9 cellular contexts compared by ENCODE assay signal in genomic region chr1:1630965-1631792, GRCh38. TPM values are rescaled to one million over a fixed set of nuclear protein-coding genes. Genes with fewer than 3 reads are reported as not detected.
A peak's percentile ranks its signal among the peaks of the same experiment; 100 is the strongest.
DNase-seq lines count a peak whose midpoint lies in the region; ATAC-seq lines count a peak whose summit lies in the region.
"Had no signal": no experiment of that assay in that cellular context is flagged by ENCODE, and none has a peak within 500 bp of the region (broad histone marks: within the 10 kb centered on the region; RNA-seq: fewer than 3 reads in every experiment).

No MANE protein-coding gene starts in this region.

- H3K23ac ChIP-seq in mesendoderm (ENCODE audit: low read length), result no peak overlapping the region

- ATAC-seq in aorta (ENCODE audit: low FRiP score), result peak; percentile 75
- ATAC-seq: K562 had no signal

- intact Hi-C loops in aorta (cut with DNase I), result no loop called here

- peak overlapping the region; percentile 49 for H3K56ac ChIP-seq in mesendoderm (ENCODE audit: low read length)

- no peak overlapping the region for H2BK5ac ChIP-seq in mesendoderm (ENCODE audit: low read length)

- no peaks in the 10 kb centered on the region for H3K79me1 ChIP-seq in mesendoderm (ENCODE audit: low read length)

- H2BK15ac ChIP-seq in mesendoderm (replicated peaks; ENCODE audit: low read depth), result no peak overlapping the region

- H3K9ac ChIP-seq in mesendoderm (ENCODE audit: low read length), result peak overlapping the region; percentile 54

- H3K18ac ChIP-seq in mesendoderm (ENCODE audit: low read length), result peak overlapping the region; percentile 82

- WGBS in mesendoderm (ENCODE audit: extremely low coverage, insufficient coverage, low lambda C conversion rate), result no CpG with 5 or more reads among the region's 79 CpGs
- 1% methylated on average over 35 to 79 of the region's 79 CpGs for WGBS in aorta, 2 donors

- H3K36me3 ChIP-seq in effector memory CD4-positive, alpha-beta T cell (ENCODE audit: control insufficient read depth, insufficient read depth, low read length), result no peaks in the 10 kb centered on the region
- H3K36me3 ChIP-seq in mesendoderm (ENCODE audit: control insufficient read depth, insufficient read depth, low read length) (no peaks in the 10 kb centered on the region), aorta (ENCODE audit: control insufficient read depth in 1 of 2, insufficient read depth in 2 of 2, low read length in 1 of 2) (no peaks in the 10 kb centered on the region)

- no peaks in the 10 kb centered on the region for H3K9me3 ChIP-seq in effector memory CD4-positive, alpha-beta T cell (ENCODE audit: control insufficient read depth, low read length)
- H3K9me3 ChIP-seq in aorta (ENCODE audit: control insufficient read depth, low read length), result no peaks in the 10 kb centered on the region

- H3K4ac ChIP-seq in mesendoderm (ENCODE audit: low read depth, low read length), result peak overlapping the region; percentile 19

- no peak overlapping the region for H2AK5ac ChIP-seq in mesendoderm (ENCODE audit: low read length)

- H3K27me3 ChIP-seq in effector memory CD4-positive, alpha-beta T cell (replicated peaks; ENCODE audit: control insufficient read depth, insufficient read depth, low read length, poor library complexity, severe bottlenecking), result peaks cover 6% of the 10 kb centered on the region
- peaks cover 2% of the 10 kb centered on the region for H3K27me3 ChIP-seq in mesendoderm (ENCODE audit: insufficient read depth, low read length, poor library complexity)
- no peaks in the 10 kb centered on the region for H3K27me3 ChIP-seq in aorta (ENCODE audit: control insufficient read depth in 1 of 2, insufficient read depth in 2 of 2, low read length in 1 of 2)

- no peak overlapping the region for H3K4me2 ChIP-seq in mesendoderm (ENCODE audit: low read length)

- no peak overlapping the region for H3K4me3 ChIP-seq in effector memory CD4-positive, alpha-beta T cell (ENCODE audit: insufficient read depth, low read depth, low read length, poor library complexity, severe bottlenecking)
- H3K4me3 ChIP-seq in mesendoderm (ENCODE audit: low read length) (no peak overlapping the region), aorta (ENCODE audit: low read length in 2 of 2) (no peak overlapping the region)
- H3K4me3 ChIP-seq: K562 had no signal

- peaks cover 30% of the 10 kb centered on the region for H3K4me1 ChIP-seq in effector memory CD4-positive, alpha-beta T cell (ENCODE audit: control insufficient read depth, insufficient read depth, low read length, poor library complexity, severe bottlenecking)
- no peaks in the 10 kb centered on the region for H3K4me1 ChIP-seq in mesendoderm (ENCODE audit: control insufficient read depth, low read depth, low read length)
- no peaks in the 10 kb centered on the region for H3K4me1 ChIP-seq in aorta (ENCODE audit: control insufficient read depth in 1 of 2, insufficient read depth in 2 of 2, low read length in 2 of 2)

- peak; percentile 37 for DNase-seq in stimulated activated CD4-positive, alpha-beta T cell treated with anti-CD3 and anti-CD28 coated beads, Interleukin-4, amount 100 ng/mL, for 1 hour
- DNase-seq in stimulated activated CD4-positive, alpha-beta T cell treated with anti-CD3 and anti-CD28 coated beads, Interleukin-15, amount 100 ng/mL, for 24 hours, result no peak
- no peak for DNase-seq in effector memory CD4-positive, alpha-beta T cell
- DNase-seq in mesendoderm (peak; percentile 46), aorta (peak; percentile 83 to 93), HuH-7 (ENCODE audit: low spot score) (no peak)
- no peak for DNase-seq in stimulated activated CD4-positive, alpha-beta T cell treated with anti-CD3 and anti-CD28 coated beads, Interleukin-4, amount 100 ng/mL, for 4 hours
- DNase-seq in activated CD4-positive, CD25-positive, alpha-beta regulatory T cell (lab: John Stamatoyannopoulos, UW), result no peak

- no peak overlapping the region for H2BK120ac ChIP-seq in mesendoderm (ENCODE audit: low read depth, low read length)

- H3K27ac ChIP-seq in effector memory CD4-positive, alpha-beta T cell (ENCODE audit: insufficient read depth, low read length, poor library complexity, severe bottlenecking), result peak overlapping the region; percentile 59
- H3K27ac ChIP-seq in mesendoderm (ENCODE audit: low read depth, low read length) (no peak overlapping the region), aorta (ENCODE audit: low read depth in 1 of 2, low read length in 2 of 2) (peak overlapping the region in 1 of 2 donors; percentile 42)

- H4K8ac ChIP-seq in mesendoderm (ENCODE audit: low read depth, low read length), result no peak overlapping the region

- H4K5ac ChIP-seq in mesendoderm (ENCODE audit: low read length), result no peak overlapping the region

- H3K79me2 ChIP-seq in mesendoderm (ENCODE audit: control insufficient read depth, insufficient read depth, low read length), result no peaks in the 10 kb centered on the region

RNA-seq across cellular contexts. Expression of gene MMP23B, which starts 0.8 kb away (rescaled TPM):
- 7.0 TPM for polyA plus RNA-seq in mesendoderm (2013, experiment 1 of 2)
- 6.5 TPM for polyA plus RNA-seq in mesendoderm (2013, experiment 2 of 2)
- 10 to 100 TPM; 15.5 to 74.5 TPM for total RNA-seq in aorta
- polyA plus RNA-seq in aorta, result 100 to 1,000 TPM in 1 of 2 donors, 10 to 100 TPM in 1; 41.2 to 120 TPM

RNA-seq across cellular contexts. Expression of gene MIB2, which starts 15.9 kb away (rescaled TPM):
- 38.7 TPM for polyA plus RNA-seq in mesendoderm (2013, experiment 1 of 2)
- 40.8 TPM for polyA plus RNA-seq in mesendoderm (2013, experiment 2 of 2)
- total RNA-seq in aorta, result 10 to 100 TPM; 45.0 to 77.7 TPM
- polyA plus RNA-seq in aorta, result 100 to 1,000 TPM in 1 of 2 donors, 10 to 100 TPM in 1; 20.4 to 220 TPM

RNA-seq across cellular contexts. Expression of gene CDK11B, which starts 27.6 kb away (rescaled TPM):
- polyA plus RNA-seq in mesendoderm (2013, experiment 1 of 2), result 39.1 TPM
- polyA plus RNA-seq in mesendoderm (2013, experiment 2 of 2), result 38.3 TPM
- 10 to 100 TPM; 25.2 to 27.0 TPM for total RNA-seq in aorta
- 10 to 100 TPM; 42.3 to 44.7 TPM for polyA plus RNA-seq in aorta

RNA-seq across cellular contexts. Expression of gene FNDC10, which starts 31.2 kb away (rescaled TPM):
- polyA plus RNA-seq in mesendoderm (2013, experiment 1 of 2), result 3.8 TPM
- 4.0 TPM for polyA plus RNA-seq in mesendoderm (2013, experiment 2 of 2)
- 1 to 10 TPM; 1.2 to 3.0 TPM for total RNA-seq in aorta
- polyA plus RNA-seq in aorta, result under 1 TPM; 0.38 to 0.50 TPM

RNA-seq across cellular contexts. Expression of gene SSU72, which starts 56.5 kb away (rescaled TPM):
- 173 TPM for polyA plus RNA-seq in mesendoderm (2013, experiment 1 of 2)
- 175 TPM for polyA plus RNA-seq in mesendoderm (2013, experiment 2 of 2)
- total RNA-seq in aorta, result 10 to 100 TPM; 67.7 to 71.5 TPM
- polyA plus RNA-seq in aorta, result 10 to 100 TPM; 65.0 to 92.8 TPM

Comparison
In these comparisons a context has a peak if more than half of its experiments do, and no peak if none do; other contexts are left out.
1. DNase-seq: peak in stimulated activated CD4-positive, alpha-beta T cell treated with anti-CD3 and anti-CD28 coated beads, Interleukin-4, amount 100 ng/mL, for 1 hour (single experiment), mesendoderm (single experiment) and aorta (2 of 2); none in stimulated activated CD4-positive, alpha-beta T cell treated with anti-CD3 and anti-CD28 coated beads, Interleukin-15, amount 100 ng/mL, for 24 hours (single experiment), effector memory CD4-positive, alpha-beta T cell (0 of 3), stimulated activated CD4-positive, alpha-beta T cell treated with anti-CD3 and anti-CD28 coated beads, Interleukin-4, amount 100 ng/mL, for 4 hours (0 of 2), HuH-7 (single experiment) and activated CD4-positive, CD25-positive, alpha-beta regulatory T cell (0 of 4).